Comparison of ENCODE assay signal across 1 cellular context in the genomic region with DNA sequence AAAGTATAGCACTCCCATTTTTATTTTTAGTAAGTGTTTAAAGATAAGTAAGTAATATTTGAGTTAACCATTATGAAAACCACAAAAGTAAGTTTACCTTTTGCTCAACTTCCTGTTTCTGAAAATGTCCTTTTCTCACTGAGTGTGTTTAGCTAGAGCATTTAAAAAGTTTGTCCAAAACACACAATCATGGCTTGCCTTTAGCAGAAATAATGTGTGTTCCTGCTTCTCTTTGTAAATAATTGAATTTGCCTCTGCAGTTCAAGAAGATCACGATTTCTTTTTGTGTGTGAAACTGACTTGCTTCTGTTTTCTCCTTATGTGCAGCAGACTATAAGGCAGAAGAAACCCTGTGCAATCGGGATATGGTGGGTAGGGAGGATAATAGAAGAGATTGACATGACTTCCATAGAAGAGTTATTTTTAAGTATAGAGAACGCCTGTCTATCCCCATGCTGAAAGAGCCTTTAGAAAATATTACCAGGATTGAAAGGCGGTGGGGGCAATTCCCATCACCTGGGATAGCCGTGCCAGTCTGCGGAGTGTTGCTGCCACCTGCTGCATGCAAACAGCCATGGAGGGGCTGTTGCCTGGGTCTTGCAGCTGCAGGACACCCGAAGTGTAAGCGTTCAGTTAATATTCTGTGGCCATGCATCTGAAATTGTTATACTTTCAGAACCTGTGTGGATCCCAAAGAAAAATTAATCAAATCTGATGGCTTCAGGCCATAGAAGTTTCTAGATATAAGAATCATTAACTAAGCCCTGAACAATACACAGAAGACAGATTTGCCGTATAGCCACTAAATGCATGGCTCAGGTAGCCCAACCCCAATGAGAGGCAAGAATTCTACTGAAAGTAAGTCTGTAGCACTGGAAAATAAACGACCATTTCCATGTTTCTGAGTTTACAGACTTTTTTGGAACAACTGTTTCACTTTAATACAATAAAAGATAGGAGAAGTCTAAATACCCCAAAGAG.
TF ChIP-seq lines count a peak whose summit lies in the region.

No MANE protein-coding gene starts in this region.

TF ChIP-seq in GM12878, 131 proteins besides CTCF, POLR2A, EP300 and RAD21:
- TF ChIP-seq, protein P1, sequence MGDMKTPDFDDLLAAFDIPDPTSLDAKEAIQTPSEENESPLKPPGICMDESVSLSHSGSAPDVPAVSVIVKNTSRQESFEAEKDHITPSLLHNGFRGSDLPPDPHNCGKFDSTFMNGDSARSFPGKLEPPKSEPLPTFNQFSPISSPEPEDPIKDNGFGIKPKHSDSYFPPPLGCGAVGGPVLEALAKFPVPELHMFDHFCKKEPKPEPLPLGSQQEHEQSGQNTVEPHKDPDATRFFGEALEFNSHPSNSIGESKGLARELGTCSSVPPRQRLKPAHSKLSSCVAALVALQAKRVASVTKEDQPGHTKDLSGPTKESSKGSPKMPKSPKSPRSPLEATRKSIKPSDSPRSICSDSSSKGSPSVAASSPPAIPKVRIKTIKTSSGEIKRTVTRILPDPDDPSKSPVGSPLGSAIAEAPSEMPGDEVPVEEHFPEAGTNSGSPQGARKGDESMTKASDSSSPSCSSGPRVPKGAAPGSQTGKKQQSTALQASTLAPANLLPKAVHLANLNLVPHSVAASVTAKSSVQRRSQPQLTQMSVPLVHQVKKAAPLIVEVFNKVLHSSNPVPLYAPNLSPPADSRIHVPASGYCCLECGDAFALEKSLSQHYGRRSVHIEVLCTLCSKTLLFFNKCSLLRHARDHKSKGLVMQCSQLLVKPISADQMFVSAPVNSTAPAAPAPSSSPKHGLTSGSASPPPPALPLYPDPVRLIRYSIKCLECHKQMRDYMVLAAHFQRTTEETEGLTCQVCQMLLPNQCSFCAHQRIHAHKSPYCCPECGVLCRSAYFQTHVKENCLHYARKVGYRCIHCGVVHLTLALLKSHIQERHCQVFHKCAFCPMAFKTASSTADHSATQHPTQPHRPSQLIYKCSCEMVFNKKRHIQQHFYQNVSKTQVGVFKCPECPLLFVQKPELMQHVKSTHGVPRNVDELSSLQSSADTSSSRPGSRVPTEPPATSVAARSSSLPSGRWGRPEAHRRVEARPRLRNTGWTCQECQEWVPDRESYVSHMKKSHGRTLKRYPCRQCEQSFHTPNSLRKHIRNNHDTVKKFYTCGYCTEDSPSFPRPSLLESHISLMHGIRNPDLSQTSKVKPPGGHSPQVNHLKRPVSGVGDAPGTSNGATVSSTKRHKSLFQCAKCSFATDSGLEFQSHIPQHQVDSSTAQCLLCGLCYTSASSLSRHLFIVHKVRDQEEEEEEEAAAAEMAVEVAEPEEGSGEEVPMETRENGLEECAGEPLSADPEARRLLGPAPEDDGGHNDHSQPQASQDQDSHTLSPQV (IDR thresholded peaks at IDR 0.05), result peak; percentile 61
- TF ChIP-seq ZSCAN29 (IDR thresholded peaks at IDR 0.05) (peak; percentile 1; the same call in 1 of the 2 replicates), SRF (IDR thresholded peaks at IDR 0.05; ENCODE audit: low read depth in 2 of 2, low read length in 2 of 2) (no peak), CHD2 (IDR thresholded peaks at IDR 0.05; ENCODE audit: borderline replicate concordance, low read depth, low read length) (0 out of 2 replicates have a peak, but pooled peaks have one; percentile 17), NFYA (IDR thresholded peaks at IDR 0.05; ENCODE audit: borderline replicate concordance, low read depth, low read length) (no peak), JUND (IDR thresholded peaks at IDR 0.05; ENCODE audit: low read depth, low read length) (no peak), CBFB (IDR thresholded peaks at IDR 0.05; ENCODE audit: low read depth) (0 out of 2 replicates have a peak, but pooled peaks have one; percentile 19), LARP7 (IDR thresholded peaks at IDR 0.05) (peak; percentile 42; the same call in 1 of the 2 replicates), MEF2B (IDR thresholded peaks at IDR 0.05; ENCODE audit: partially characterized antibody, poor library complexity, severe bottlenecking) (peak; percentile 64), RB1 (IDR thresholded peaks at IDR 0.05; ENCODE audit: borderline replicate concordance) (0 out of 2 replicates have a peak, but pooled peaks have one; percentile 35), IKZF1 (conservative IDR thresholded peaks at IDR 0.05) (peak; percentile 73), IRF4 (IDR thresholded peaks at IDR 0.05; ENCODE audit: low read depth, low read length) (no peak), SPI1 (IDR thresholded peaks at IDR 0.05; ENCODE audit: borderline replicate concordance, insufficient read depth, low read depth, low read length) (peak; percentile 7; the same call in 1 of the 2 replicates), DPF2 (IDR thresholded peaks at IDR 0.05) (no peak; the same call in 1 of the 2 replicates), RELA (IDR thresholded peaks at IDR 0.05; ENCODE audit: borderline replicate concordance, partially characterized antibody) (peak; percentile 32), TBL1XR1 (IDR thresholded peaks at IDR 0.05; ENCODE audit: low read depth, low read length) (0 out of 2 replicates have a peak, but pooled peaks have one; percentile 17), RUNX3 (IDR thresholded peaks at IDR 0.05; ENCODE audit: low read length) (peak; percentile 59; the same call in 1 of the 2 replicates), NFIC (IDR thresholded peaks at IDR 0.05; ENCODE audit: low read depth, low read length) (0 out of 2 replicates have a peak, but pooled peaks have one; percentile 43), BMI1 (IDR thresholded peaks at IDR 0.05; ENCODE audit: borderline replicate concordance) (0 out of 2 replicates have a peak, but pooled peaks have one; percentile 17), MXI1 (IDR thresholded peaks at IDR 0.05; ENCODE audit: low read depth, low read length) (peak; percentile 29; the same call in 1 of the 2 replicates), IKZF2 (IDR thresholded peaks at IDR 0.05) (peak in 1 of 2 experiments; percentile 20; a peak in 2 of 4 replicates), STAT1 (conservative IDR thresholded peaks at IDR 0.05) (0 out of 2 replicates have a peak, but pooled peaks have one; percentile 52), HDAC6 (IDR thresholded peaks at IDR 0.05; ENCODE audit: unreplicated experiment) (peak; percentile 35), PML (IDR thresholded peaks at IDR 0.05; ENCODE audit: low read length) (no peak), MTA2 (IDR thresholded peaks at IDR 0.05; ENCODE audit: low read depth) (peak; percentile 33), NBN (IDR thresholded peaks at IDR 0.05) (0 out of 2 replicates have a peak, but pooled peaks have one; percentile 20), SMC3 (IDR thresholded peaks at IDR 0.05; ENCODE audit: borderline replicate concordance, low read length) (peak; percentile 54), CHD4 (IDR thresholded peaks at IDR 0.05) (no peak)
- TF ChIP-seq, protein P2, sequence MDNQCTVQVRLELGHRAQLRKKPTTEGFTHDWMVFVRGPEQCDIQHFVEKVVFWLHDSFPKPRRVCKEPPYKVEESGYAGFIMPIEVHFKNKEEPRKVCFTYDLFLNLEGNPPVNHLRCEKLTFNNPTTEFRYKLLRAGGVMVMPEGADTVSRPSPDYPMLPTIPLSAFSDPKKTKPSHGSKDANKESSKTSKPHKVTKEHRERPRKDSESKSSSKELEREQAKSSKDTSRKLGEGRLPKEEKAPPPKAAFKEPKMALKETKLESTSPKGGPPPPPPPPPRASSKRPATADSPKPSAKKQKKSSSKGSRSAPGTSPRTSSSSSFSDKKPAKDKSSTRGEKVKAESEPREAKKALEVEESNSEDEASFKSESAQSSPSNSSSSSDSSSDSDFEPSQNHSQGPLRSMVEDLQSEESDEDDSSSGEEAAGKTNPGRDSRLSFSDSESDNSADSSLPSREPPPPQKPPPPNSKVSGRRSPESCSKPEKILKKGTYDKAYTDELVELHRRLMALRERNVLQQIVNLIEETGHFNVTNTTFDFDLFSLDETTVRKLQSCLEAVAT (IDR thresholded peaks at IDR 0.05), result 0 out of 2 replicates have a peak, but pooled peaks have one; percentile 34
- TF ChIP-seq, protein P3, sequence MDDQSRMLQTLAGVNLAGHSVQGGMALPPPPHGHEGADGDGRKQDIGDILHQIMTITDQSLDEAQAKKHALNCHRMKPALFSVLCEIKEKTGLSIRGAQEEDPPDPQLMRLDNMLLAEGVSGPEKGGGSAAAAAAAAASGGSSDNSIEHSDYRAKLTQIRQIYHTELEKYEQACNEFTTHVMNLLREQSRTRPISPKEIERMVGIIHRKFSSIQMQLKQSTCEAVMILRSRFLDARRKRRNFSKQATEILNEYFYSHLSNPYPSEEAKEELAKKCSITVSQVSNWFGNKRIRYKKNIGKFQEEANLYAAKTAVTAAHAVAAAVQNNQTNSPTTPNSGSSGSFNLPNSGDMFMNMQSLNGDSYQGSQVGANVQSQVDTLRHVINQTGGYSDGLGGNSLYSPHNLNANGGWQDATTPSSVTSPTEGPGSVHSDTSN (IDR thresholded peaks at IDR 0.05; ENCODE audit: insufficient replicate concordance, low read depth, low read length), result no peak
- TF ChIP-seq, protein P4, sequence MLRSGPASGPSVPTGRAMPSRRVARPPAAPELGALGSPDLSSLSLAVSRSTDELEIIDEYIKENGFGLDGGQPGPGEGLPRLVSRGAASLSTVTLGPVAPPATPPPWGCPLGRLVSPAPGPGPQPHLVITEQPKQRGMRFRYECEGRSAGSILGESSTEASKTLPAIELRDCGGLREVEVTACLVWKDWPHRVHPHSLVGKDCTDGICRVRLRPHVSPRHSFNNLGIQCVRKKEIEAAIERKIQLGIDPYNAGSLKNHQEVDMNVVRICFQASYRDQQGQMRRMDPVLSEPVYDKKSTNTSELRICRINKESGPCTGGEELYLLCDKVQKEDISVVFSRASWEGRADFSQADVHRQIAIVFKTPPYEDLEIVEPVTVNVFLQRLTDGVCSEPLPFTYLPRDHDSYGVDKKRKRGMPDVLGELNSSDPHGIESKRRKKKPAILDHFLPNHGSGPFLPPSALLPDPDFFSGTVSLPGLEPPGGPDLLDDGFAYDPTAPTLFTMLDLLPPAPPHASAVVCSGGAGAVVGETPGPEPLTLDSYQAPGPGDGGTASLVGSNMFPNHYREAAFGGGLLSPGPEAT (IDR thresholded peaks at IDR 0.05; ENCODE audit: low read depth), result peak; percentile 53; the same call in 1 of the 2 replicates
- TF ChIP-seq, protein P5, sequence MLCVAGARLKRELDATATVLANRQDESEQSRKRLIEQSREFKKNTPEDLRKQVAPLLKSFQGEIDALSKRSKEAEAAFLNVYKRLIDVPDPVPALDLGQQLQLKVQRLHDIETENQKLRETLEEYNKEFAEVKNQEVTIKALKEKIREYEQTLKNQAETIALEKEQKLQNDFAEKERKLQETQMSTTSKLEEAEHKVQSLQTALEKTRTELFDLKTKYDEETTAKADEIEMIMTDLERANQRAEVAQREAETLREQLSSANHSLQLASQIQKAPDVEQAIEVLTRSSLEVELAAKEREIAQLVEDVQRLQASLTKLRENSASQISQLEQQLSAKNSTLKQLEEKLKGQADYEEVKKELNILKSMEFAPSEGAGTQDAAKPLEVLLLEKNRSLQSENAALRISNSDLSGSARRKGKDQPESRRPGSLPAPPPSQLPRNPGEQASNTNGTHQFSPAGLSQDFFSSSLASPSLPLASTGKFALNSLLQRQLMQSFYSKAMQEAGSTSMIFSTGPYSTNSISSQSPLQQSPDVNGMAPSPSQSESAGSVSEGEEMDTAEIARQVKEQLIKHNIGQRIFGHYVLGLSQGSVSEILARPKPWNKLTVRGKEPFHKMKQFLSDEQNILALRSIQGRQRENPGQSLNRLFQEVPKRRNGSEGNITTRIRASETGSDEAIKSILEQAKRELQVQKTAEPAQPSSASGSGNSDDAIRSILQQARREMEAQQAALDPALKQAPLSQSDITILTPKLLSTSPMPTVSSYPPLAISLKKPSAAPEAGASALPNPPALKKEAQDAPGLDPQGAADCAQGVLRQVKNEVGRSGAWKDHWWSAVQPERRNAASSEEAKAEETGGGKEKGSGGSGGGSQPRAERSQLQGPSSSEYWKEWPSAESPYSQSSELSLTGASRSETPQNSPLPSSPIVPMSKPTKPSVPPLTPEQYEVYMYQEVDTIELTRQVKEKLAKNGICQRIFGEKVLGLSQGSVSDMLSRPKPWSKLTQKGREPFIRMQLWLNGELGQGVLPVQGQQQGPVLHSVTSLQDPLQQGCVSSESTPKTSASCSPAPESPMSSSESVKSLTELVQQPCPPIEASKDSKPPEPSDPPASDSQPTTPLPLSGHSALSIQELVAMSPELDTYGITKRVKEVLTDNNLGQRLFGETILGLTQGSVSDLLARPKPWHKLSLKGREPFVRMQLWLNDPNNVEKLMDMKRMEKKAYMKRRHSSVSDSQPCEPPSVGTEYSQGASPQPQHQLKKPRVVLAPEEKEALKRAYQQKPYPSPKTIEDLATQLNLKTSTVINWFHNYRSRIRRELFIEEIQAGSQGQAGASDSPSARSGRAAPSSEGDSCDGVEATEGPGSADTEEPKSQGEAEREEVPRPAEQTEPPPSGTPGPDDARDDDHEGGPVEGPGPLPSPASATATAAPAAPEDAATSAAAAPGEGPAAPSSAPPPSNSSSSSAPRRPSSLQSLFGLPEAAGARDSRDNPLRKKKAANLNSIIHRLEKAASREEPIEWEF (IDR thresholded peaks at IDR 0.05; ENCODE audit: insufficient replicate concordance, low read depth, low read length), result peak; percentile 59
- TF ChIP-seq, protein P6, sequence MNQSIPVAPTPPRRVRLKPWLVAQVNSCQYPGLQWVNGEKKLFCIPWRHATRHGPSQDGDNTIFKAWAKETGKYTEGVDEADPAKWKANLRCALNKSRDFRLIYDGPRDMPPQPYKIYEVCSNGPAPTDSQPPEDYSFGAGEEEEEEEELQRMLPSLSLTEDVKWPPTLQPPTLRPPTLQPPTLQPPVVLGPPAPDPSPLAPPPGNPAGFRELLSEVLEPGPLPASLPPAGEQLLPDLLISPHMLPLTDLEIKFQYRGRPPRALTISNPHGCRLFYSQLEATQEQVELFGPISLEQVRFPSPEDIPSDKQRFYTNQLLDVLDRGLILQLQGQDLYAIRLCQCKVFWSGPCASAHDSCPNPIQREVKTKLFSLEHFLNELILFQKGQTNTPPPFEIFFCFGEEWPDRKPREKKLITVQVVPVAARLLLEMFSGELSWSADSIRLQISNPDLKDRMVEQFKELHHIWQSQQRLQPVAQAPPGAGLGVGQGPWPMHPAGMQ (IDR thresholded peaks at IDR 0.05; ENCODE audit: borderline replicate concordance), result no peak
